Comparison of ENCODE assay signal across 8 cellular contexts in genomic region chr2:149329470-149330126, GRCh38. TPM values are rescaled to one million over a fixed set of nuclear protein-coding genes. Genes with fewer than 3 reads are reported as not detected.
DNase-seq lines count a peak whose midpoint lies in the region; TF ChIP-seq lines count a peak whose summit lies in the region.

No MANE protein-coding gene starts in this region.

- H3F3A ChIP-seq in neural progenitor cell (ENCODE audit: low read depth), result peaks cover 20% of the 10 kb centered on the region

- peaks cover 38% of the 10 kb centered on the region for H3K27me3 ChIP-seq in neural progenitor cell

- H3K27ac Mint-ChIP-seq in IgD-negative memory B cell (no peak overlapping the region), neural progenitor cell (no peak overlapping the region)

- H3K4me3 Mint-ChIP-seq in IgD-negative memory B cell (peak overlapping the region; percentile 70 to 89 (median 72)), neural progenitor cell (peak overlapping the region; percentile 93)

- H3K36me3 ChIP-seq in neural progenitor cell, result no peaks in the 10 kb centered on the region

- H3K4me3 ChIP-seq in fibroblast of villous mesenchyme (ENCODE audit: low read depth, low read length), result peak overlapping the region; percentile 77
- H3K4me3 ChIP-seq in neural progenitor cell, result peak overlapping the region; percentile 77

- H3K9me3 Mint-ChIP-seq in IgD-negative memory B cell (peaks cover 0 to 5% (median 4%) of the 10 kb centered on the region in 3 donors), neural progenitor cell (peaks cover 3% of the 10 kb centered on the region)

- TF ChIP-seq POLR2A in erythroblast (IDR thresholded peaks at IDR 0.05; ENCODE audit: low read length), result no peak

- H3K4me1 Mint-ChIP-seq in IgD-negative memory B cell (peaks cover 3 to 11% (median 6%) of the 10 kb centered on the region in 3 donors), neural progenitor cell (peaks cover 18% of the 10 kb centered on the region)

- peaks cover 11% of the 10 kb centered on the region for H4K20me1 ChIP-seq in neural progenitor cell (ENCODE audit: low read depth)

- no peaks in the 10 kb centered on the region for H3K36me3 Mint-ChIP-seq in IgD-negative memory B cell
- H3K36me3 Mint-ChIP-seq in neural progenitor cell, result no peaks in the 10 kb centered on the region

- peak overlapping the region; percentile 85 for H2AFZ ChIP-seq in neural progenitor cell (replicated peaks)

- H3K9ac ChIP-seq in neural progenitor cell, result no peak overlapping the region

- no peak overlapping the region for H3K27ac ChIP-seq in neural progenitor cell

- peak; percentile 10 for DNase-seq in SIG-M5 treated with dmso at 0.1 percent for 504 hours (lab: John Stamatoyannopoulos, UW; ENCODE audit: unreplicated experiment)
- no peak for DNase-seq in SIG-M5 (lab: John Stamatoyannopoulos, UW)
- DNase-seq in T1000 (lab: John Stamatoyannopoulos, UW), result peak; percentile 63
- DNase-seq in fibroblast of villous mesenchyme (ENCODE audit: low read depth), result peak; percentile 64
- DNase-seq in neural progenitor cell (ENCODE audit: low spot score), result peak; percentile 79
- DNase-seq in activated CD4-positive, alpha-beta T cell treated with anti-CD3 and anti-CD28 coated beads, Interleukin-2, amount 50 U/mL, for 4 hours, result no peak
- no peak for DNase-seq in erythroblast (lab: John Stamatoyannopoulos, UW)

- no peaks in the 10 kb centered on the region for H3K9me3 ChIP-seq in neural progenitor cell (ENCODE audit: low read depth)

- peak overlapping the region; percentile 91 for H3K4me2 ChIP-seq in neural progenitor cell

- peaks cover 47% of the 10 kb centered on the region for H3K27me3 Mint-ChIP-seq in IgD-negative memory B cell
- H3K27me3 Mint-ChIP-seq in neural progenitor cell (ENCODE audit: insufficient read depth, low read depth), result peaks cover 3% of the 10 kb centered on the region

- H3K4me1 ChIP-seq in neural progenitor cell, result peaks cover 7% of the 10 kb centered on the region

- no peaks in the 10 kb centered on the region for H3K79me2 ChIP-seq in neural progenitor cell (ENCODE audit: low read depth)

- TF ChIP-seq CTCF in fibroblast of villous mesenchyme (IDR thresholded peaks at IDR 0.05; ENCODE audit: insufficient read depth, low read depth, low read length), result peak; percentile 15
- TF ChIP-seq CTCF in neural progenitor cell (IDR thresholded peaks at IDR 0.05), result no peak

RNA-seq across cellular contexts. Expression of gene LYPD6, which starts 0.8 kb away (rescaled TPM):
- not detected for polyA plus RNA-seq in IgD-negative memory B cell
- total RNA-seq in fibroblast of villous mesenchyme (4.3 and 5.2 TPM in 2 replicates), neural progenitor cell (ENCODE audit: low replicate concordance) (4.1 and 4.4 TPM in 2 replicates)

Comparison
In these comparisons a context has a peak if more than half of its experiments do, and no peak if none do; other contexts are left out.
1. DNase-seq: peak in SIG-M5 treated with dmso at 0.1 percent for 504 hours (single experiment), T1000 (single experiment), fibroblast of villous mesenchyme (single experiment) and neural progenitor cell (single experiment); none in SIG-M5 (single experiment), activated CD4-positive, alpha-beta T cell treated with anti-CD3 and anti-CD28 coated beads, Interleukin-2, amount 50 U/mL, for 4 hours (0 of 2) and erythroblast (0 of 2).